8 cellular contexts compared by ENCODE assay signal in genomic region chr19:35628565-35629331, GRCh38. TPM values are rescaled to one million over a fixed set of nuclear protein-coding genes. Genes with fewer than 3 reads are reported as not detected.
DNase-seq lines count a peak whose midpoint lies in the region; ATAC-seq and TF ChIP-seq lines count a peak whose summit lies in the region.

Gene RBM42, plus strand, starts transcription at chr19:35629036. Its CDS starts 118 bp downstream, at chr19:35629154.

- H3K27me3 ChIP-seq in heart right ventricle = no peaks in the 10 kb centered on the region
- H3K27me3 ChIP-seq in upper lobe of right lung = no peaks in the 10 kb centered on the region

- no peak for TF ChIP-seq CTCF in GM13977 (IDR thresholded peaks at IDR 0.05; ENCODE audit: extremely low read depth, insufficient read depth, missing control alignments)
- TF ChIP-seq CTCF in heart right ventricle (IDR thresholded peaks at IDR 0.05) = no peak
- no peak for TF ChIP-seq CTCF in upper lobe of right lung (IDR thresholded peaks at IDR 0.05)

- intact Hi-C loops in heart right ventricle (cut with DNase I) = no loop called here
- intact Hi-C loops in posterior vena cava (cut with DNase I) = no loop called here
- intact Hi-C loops in upper lobe of right lung (cut with DNase I) = no loop called here

- DNase-seq in GM13977 (ENCODE audit: low spot score) = peak; percentile 98
- peak; percentile 98 for DNase-seq in NCI-H1694 (lab: John Stamatoyannopoulos, UW)
- peak; percentile 95 for DNase-seq in amniotic stem cell (lab: John Stamatoyannopoulos, UW)
- peak; percentile 94 to 98 for DNase-seq in heart right ventricle
- DNase-seq in posterior vena cava (ENCODE audit: low spot score) = peak; percentile 98
- peak; percentile 96 for DNase-seq in upper lobe of right lung

- ATAC-seq in HG02884 (IDR thresholded peaks at IDR 0.05; ENCODE audit: unreplicated experiment) (peak; percentile 93), heart right ventricle (peak; percentile 99 to 100 (median 100)), upper lobe of right lung (peak; percentile 100)

- peaks cover 27% of the 10 kb centered on the region for H3K36me3 Mint-ChIP-seq in T-helper 1 cell treated with Interleukin-12 subunit alpha and Interleukin-12 subunit beta and Interleukin-4 antibody, amounts not matched to agents 30 μg/mL and 1 μg/mL, for 36 hours (ENCODE audit: low read depth)

- H3K9me3 Mint-ChIP-seq in T-helper 1 cell treated with Interleukin-12 subunit alpha and Interleukin-12 subunit beta and Interleukin-4 antibody, amounts not matched to agents 30 μg/mL and 1 μg/mL, for 36 hours = no peaks in the 10 kb centered on the region

- H3K4me3 Mint-ChIP-seq in T-helper 1 cell treated with Interleukin-12 subunit alpha and Interleukin-12 subunit beta and Interleukin-4 antibody, amounts not matched to agents 30 μg/mL and 1 μg/mL, for 36 hours = peak within 1 kb of the TSS; percentile 100

- H3K36me3 ChIP-seq in heart right ventricle = peaks cover 0 to 39% (median 24%) of the 10 kb centered on the region in 9 donors
- peaks cover 34% of the 10 kb centered on the region for H3K36me3 ChIP-seq in upper lobe of right lung

- H3K4me1 ChIP-seq in heart right ventricle (peaks cover 3 to 24% (median 19%) of the 10 kb centered on the region in 9 donors), upper lobe of right lung (peaks cover 9% of the 10 kb centered on the region)

- H3K27me3 Mint-ChIP-seq in T-helper 1 cell treated with Interleukin-12 subunit alpha and Interleukin-12 subunit beta and Interleukin-4 antibody, amounts not matched to agents 30 μg/mL and 1 μg/mL, for 36 hours (ENCODE audit: low read depth) = no peaks in the 10 kb centered on the region

- peaks cover 20% of the 10 kb centered on the region for H3K4me1 Mint-ChIP-seq in T-helper 1 cell treated with Interleukin-12 subunit alpha and Interleukin-12 subunit beta and Interleukin-4 antibody, amounts not matched to agents 30 μg/mL and 1 μg/mL, for 36 hours (ENCODE audit: low read depth)

- in situ Hi-C loops in GM13977 (cut with MboI; ENCODE audit: low pct_unique_long_range_greater_than_20kb, low sequenced_read_pairs, unreplicated experiment) = no loop called here

- WGBS in heart right ventricle, 2 donors = 0% methylated on average over 56 of the region's 56 CpGs

- H3K9me3 ChIP-seq in heart right ventricle (no peaks in the 10 kb centered on the region), upper lobe of right lung (no peaks in the 10 kb centered on the region)

- peak within 1 kb of the TSS; percentile 100 for H3K27ac Mint-ChIP-seq in T-helper 1 cell treated with Interleukin-12 subunit alpha and Interleukin-12 subunit beta and Interleukin-4 antibody, amounts not matched to agents 30 μg/mL and 1 μg/mL, for 36 hours

- H3K4me3 ChIP-seq in heart right ventricle (peak within 1 kb of the TSS; percentile 76 to 99 (median 92)), upper lobe of right lung (peak within 1 kb of the TSS; percentile 96)

- H3K27ac ChIP-seq in heart right ventricle (peak within 1 kb of the TSS; percentile 53 to 97 (median 93)), upper lobe of right lung (peak within 1 kb of the TSS; percentile 96)

RNA-seq across cellular contexts. Expression of gene RBM42, which starts in this region (rescaled TPM):
- total RNA-seq in heart right ventricle (10 to 100 TPM; 43.5 to 57.8 (median 53.2) TPM), posterior vena cava (10 to 100 TPM; 61.1 to 61.3 TPM), upper lobe of right lung (64.5 TPM)
- 10 to 100 TPM; 76.3 to 93.1 TPM for polyA plus RNA-seq in heart right ventricle

Comparison
In these comparisons a context has a peak if more than half of its experiments do, and no peak if none do; other contexts are left out.
1. Peak in every context shown above with its lines: DNase-seq, ATAC-seq, H3K4me3 ChIP-seq and H3K27ac ChIP-seq.